7 cellular contexts compared by ENCODE assay signal in genomic region chr7:32490127-32490796, GRCh38. TPM values are rescaled to one million over a fixed set of nuclear protein-coding genes. Genes with fewer than 3 reads are reported as not detected.
DNase-seq lines count a peak whose midpoint lies in the region; ATAC-seq, FAIRE-seq and TF ChIP-seq lines count a peak whose summit lies in the region.

Gene LSM5, minus strand, starts transcription at chr7:32490380. Its CDS starts 15 bp downstream, at chr7:32490365.

- peak; percentile 11 to 80 (median 66) for TF ChIP-seq POLR2A in body of pancreas (IDR thresholded peaks at IDR 0.05)

- FAIRE-seq in TTC549 (lab: Jason Lieb, UNC): peak; percentile 53

- DNase-seq in NCI-H2107 treated with DMSO at 0.1 percent for 48 hours (lab: John Stamatoyannopoulos, UW; ENCODE audit: unreplicated experiment) (peak; percentile 93), body of pancreas (peak; percentile 87 to 93 (median 92)), skeletal muscle cell (ENCODE audit: low read depth) (peak; percentile 77)

- WGBS in body of pancreas, 2 donors: 0% methylated on average over 17 to 38 of the region's 38 CpGs

- H3K27ac ChIP-seq in body of pancreas: peak within 1 kb of the TSS; percentile 77 to 89 (median 82)

- no peak for TF ChIP-seq CTCF in body of pancreas (IDR thresholded peaks at IDR 0.05)

- H3K4me1 ChIP-seq in body of pancreas: peaks cover 29% of the 10 kb centered on the region

- no peaks in the 10 kb centered on the region for H3K27me3 ChIP-seq in body of pancreas

- peaks cover 0 to 5% of the 10 kb centered on the region in 2 donors for H3K36me3 ChIP-seq in body of pancreas (replicated peaks in 1 of 2; ENCODE audit: insufficient read depth in 1 of 2, low read depth in 2 of 2)

- intact Hi-C loops in body of pancreas (cut with DNase I): no loop called here

- H3K4me3 ChIP-seq in body of pancreas (peak within 1 kb of the TSS; percentile 73 to 89), iPS-11a (ENCODE audit: low read depth, low read length) (peak within 1 kb of the TSS; percentile 98), skeletal muscle cell (ENCODE audit: low read depth, low read length) (peak within 1 kb of the TSS; percentile 90)

- H3K9me3 ChIP-seq in body of pancreas: no peaks in the 10 kb centered on the region

- ATAC-seq in GM18520 (IDR thresholded peaks at IDR 0.05; ENCODE audit: unreplicated experiment) (peak; percentile 78), HG03064 (IDR thresholded peaks at IDR 0.05; ENCODE audit: low read depth, unreplicated experiment) (peak; percentile 80), body of pancreas (peak; percentile 85)

RNA-seq across cellular contexts. Expression of gene LSM5, which starts in this region (rescaled TPM):
- 10 to 100 TPM in 1 of 2 donors, 1 to 10 TPM in 1; 8.2 to 27.2 TPM for total RNA-seq in body of pancreas

Comparison
In these comparisons a context has a peak if more than half of its experiments do, and no peak if none do; other contexts are left out.
1. Peak in every context shown above with its lines: DNase-seq, ATAC-seq, H3K4me3 ChIP-seq and H3K27ac ChIP-seq.